Comparison of ENCODE assay signal across 16 cellular contexts in genomic region chr5:172940242-172941066, GRCh38. TPM values are rescaled to one million over a fixed set of nuclear protein-coding genes. Genes with fewer than 3 reads are reported as not detected.
DNase-seq lines count a peak whose midpoint lies in the region; ATAC-seq and TF ChIP-seq lines count a peak whose summit lies in the region.
"Had no signal": no experiment of that assay in that cellular context is flagged by ENCODE, and none has a peak within 500 bp of the region (broad histone marks: within the 10 kb centered on the region; RNA-seq: fewer than 3 reads in every experiment).

No MANE protein-coding gene starts in this region.

- no peak overlapping the region for H3K4ac ChIP-seq in neuronal stem cell (ENCODE audit: low read length)

- intact Hi-C loops in heart right ventricle (cut with DNase I) = loop anchor here in 3 of 10 donors (10.0 kb wide), 1 partner anchor 476 kb away; no protein-coding TSS in a partner anchor
- intact Hi-C loops in CD8-positive, alpha-beta T cell (cut with DNase I, micrococcal nuclease) = no loop called here

- no peaks in the 10 kb centered on the region for H3K4me1 Mint-ChIP-seq in CD8-positive, alpha-beta T cell (ENCODE audit: low read depth)

- 59 to 73% methylated on average over 15 of the region's 15 CpGs for WGBS in heart right ventricle, 2 donors
- WGBS in neuronal stem cell (ENCODE audit: extremely low coverage in 2 of 2, insufficient read length in 2 of 2, insufficient replicate concordance in 1 of 2), 2 donors = no CpG with 5 or more reads among the region's 15 CpGs

- peaks cover 3% of the 10 kb centered on the region for H3K79me1 ChIP-seq in neuronal stem cell (ENCODE audit: low read depth, low read length)

- H3K4me3 Mint-ChIP-seq in CD8-positive, alpha-beta T cell = no peak overlapping the region

- H3K27ac ChIP-seq in heart right ventricle (peak overlapping the region in 1 of 10 donors; percentile 22), neuronal stem cell (replicated peaks; ENCODE audit: low read length) (no peak overlapping the region)
- H3K27ac ChIP-seq in CD8-positive, alpha-beta T cell (ENCODE audit: low read depth, low read length) = no peak overlapping the region
- H3K27ac ChIP-seq: sigmoid colon, suprapubic skin had no signal

- no peak overlapping the region for H3K14ac ChIP-seq in neuronal stem cell (ENCODE audit: low read length)

- H3K27me3 Mint-ChIP-seq in CD8-positive, alpha-beta T cell (ENCODE audit: low read depth) = no peaks in the 10 kb centered on the region

- peak in 7 of 8 donors; percentile 10 to 67 (median 21) for ATAC-seq in heart right ventricle
- no peak for ATAC-seq in HG02642 (IDR thresholded peaks at IDR 0.05; ENCODE audit: poor library complexity, unreplicated experiment)
- ATAC-seq in CD8-positive, alpha-beta T cell = no peak
- ATAC-seq in HG02981 (IDR thresholded peaks at IDR 0.05; ENCODE audit: unreplicated experiment) = no peak

- H3K4me2 ChIP-seq in neuronal stem cell (ENCODE audit: insufficient read depth, low read length, poor library complexity, severe bottlenecking) = no peak overlapping the region

- DNase-seq in DMS79 (lab: John Stamatoyannopoulos, UW) = peak; percentile 50
- DNase-seq in NCI-H524 treated with DMSO at 0.1 percent for 48 hours (lab: John Stamatoyannopoulos, UW) = peak; percentile 91
- DNase-seq in heart right ventricle = no peak
- no peak for DNase-seq in neuronal stem cell (ENCODE audit: low spot score)
- no peak for DNase-seq in CD8-positive, alpha-beta T cell
- DNase-seq in stimulated activated CD4-positive, alpha-beta T cell treated with anti-CD3 and anti-CD28 coated beads, Interleukin-4, amount 100 ng/mL, for 4 hours = no peak
- DNase-seq: activated CD4-positive, CD25-positive, alpha-beta regulatory T cell treated with anti-CD3 and anti-CD28 coated beads, Interleukin-2, amount 50 U/mL, for 72 hours; activated gamma-delta T cell; Calu3; midbrain; NK-92 treated with Interleukin-12 subunit alpha and Interleukin-12 subunit beta, amount 100 ng/mL, for 24 hours; occipital lobe; sigmoid colon had no signal

- no peak overlapping the region for H2AFZ ChIP-seq in neuronal stem cell (ENCODE audit: low read length)

- no peaks in the 10 kb centered on the region for H3K9me3 ChIP-seq in heart right ventricle
- no peaks in the 10 kb centered on the region for H3K9me3 ChIP-seq in neuronal stem cell (replicated peaks in 1 of 2; ENCODE audit: control insufficient read depth in 2 of 2, insufficient read depth in 1 of 2, low read depth in 1 of 2, low read length in 2 of 2)
- no peaks in the 10 kb centered on the region for H3K9me3 ChIP-seq in CD8-positive, alpha-beta T cell (ENCODE audit: low read length)
- H3K9me3 ChIP-seq: sigmoid colon, suprapubic skin had no signal

- peak overlapping the region; percentile 35 for H2BK5ac ChIP-seq in neuronal stem cell (ENCODE audit: low read length)

- H2BK12ac ChIP-seq in neuronal stem cell (ENCODE audit: low read length) = no peak overlapping the region

- H3K4me3 ChIP-seq in heart right ventricle (no peak overlapping the region), neuronal stem cell (ENCODE audit: low read length in 2 of 2) (no peak overlapping the region)
- H3K4me3 ChIP-seq in CD8-positive, alpha-beta T cell (ENCODE audit: low read depth, low read length) = no peak overlapping the region
- H3K4me3 ChIP-seq: sigmoid colon, suprapubic skin had no signal

- no peak overlapping the region for H3K27ac Mint-ChIP-seq in CD8-positive, alpha-beta T cell

- H3K36me3 ChIP-seq in heart right ventricle = peaks cover 0 to 88% (median 0%) of the 10 kb centered on the region in 9 donors
- H3K36me3 ChIP-seq in neuronal stem cell (replicated peaks in 1 of 2; ENCODE audit: control insufficient read depth in 2 of 2, insufficient read depth in 2 of 2, low read length in 2 of 2) = peaks cover 21 to 86% of the 10 kb centered on the region in 2 donors
- H3K36me3 ChIP-seq in CD8-positive, alpha-beta T cell (ENCODE audit: insufficient read depth, low read length) = peaks cover 17% of the 10 kb centered on the region

- no peak for TF ChIP-seq CTCF in heart right ventricle (IDR thresholded peaks at IDR 0.05)
- no peak for TF ChIP-seq CTCF in CD8-positive, alpha-beta T cell (IDR thresholded peaks at IDR 0.05)

- no peak overlapping the region for H3K9ac ChIP-seq in neuronal stem cell (ENCODE audit: low read depth, low read length, poor library complexity)

- H3K18ac ChIP-seq in neuronal stem cell (ENCODE audit: low read length) = no peak overlapping the region

- H3K36me3 Mint-ChIP-seq in CD8-positive, alpha-beta T cell = peaks cover 74% of the 10 kb centered on the region

- H4K91ac ChIP-seq in neuronal stem cell (ENCODE audit: low read depth, low read length, poor library complexity) = no peak overlapping the region

- POLR2A ChIA-PET in CD8-positive, alpha-beta T cell (lab: Charles Lee) = no interaction called here

- no peaks in the 10 kb centered on the region for H3K9me3 Mint-ChIP-seq in CD8-positive, alpha-beta T cell

- H3K4me1 ChIP-seq in heart right ventricle (peaks cover 0 to 19% (median 6%) of the 10 kb centered on the region in 9 donors), neuronal stem cell (ENCODE audit: control insufficient read depth in 2 of 2, insufficient read depth in 1 of 2, low read depth in 1 of 2, low read length in 2 of 2) (peaks cover 8% of the 10 kb centered on the region in 2 donors)
- no peaks in the 10 kb centered on the region for H3K4me1 ChIP-seq in CD8-positive, alpha-beta T cell (ENCODE audit: insufficient read depth, low read length)
- H3K4me1 ChIP-seq: sigmoid colon, suprapubic skin had no signal

- H2AK5ac ChIP-seq in neuronal stem cell (ENCODE audit: low read depth, low read length) = no peak overlapping the region

- no peak overlapping the region for H2BK120ac ChIP-seq in neuronal stem cell (ENCODE audit: low read depth, low read length)

- H3K27me3 ChIP-seq in heart right ventricle = no peaks in the 10 kb centered on the region
- H3K27me3 ChIP-seq in neuronal stem cell (ENCODE audit: control insufficient read depth in 3 of 3, insufficient read depth in 3 of 3, low read depth in 1 of 3, low read length in 3 of 3) = no peaks in the 10 kb centered on the region
- no peaks in the 10 kb centered on the region for H3K27me3 ChIP-seq in CD8-positive, alpha-beta T cell (ENCODE audit: insufficient read depth, low read length)
- H3K27me3 ChIP-seq: sigmoid colon, suprapubic skin had no signal

- H4K8ac ChIP-seq in neuronal stem cell (ENCODE audit: low read depth, low read length) = no peak overlapping the region

- H2BK15ac ChIP-seq in neuronal stem cell (ENCODE audit: low read length) = no peak overlapping the region

- CTCF ChIA-PET in CD8-positive, alpha-beta T cell (lab: Charles Lee) = interaction anchor here (1.0 to 18.5 kb wide), 4 partner anchors 8 to 231 kb away, joined by 3 to 436 read pairs (median 12); no protein-coding TSS in a partner anchor

- H3K23ac ChIP-seq in neuronal stem cell (ENCODE audit: low read depth, low read length, poor library complexity) = peak overlapping the region; percentile 43

RNA-seq across cellular contexts. Expression of gene RPL26L1, which starts 18.8 kb away (rescaled TPM):
- 10 to 100 TPM; 23.2 to 33.7 (median 28.9) TPM for total RNA-seq in heart right ventricle
- 10 to 100 TPM; 29.0 to 84.9 TPM for polyA plus RNA-seq in heart right ventricle
- 88.1 TPM for polyA plus RNA-seq in neuronal stem cell (2013, experiment 1 of 2)
- 87.5 TPM for polyA plus RNA-seq in neuronal stem cell (2013, experiment 2 of 2)
- total RNA-seq in CD8-positive, alpha-beta T cell = 10 to 100 TPM; 12.0 to 12.7 TPM

RNA-seq across cellular contexts. Expression of gene ATP6V0E1, which starts 43.1 kb away (rescaled TPM):
- total RNA-seq in heart right ventricle = 100 to 1,000 TPM; 164 to 218 (median 194) TPM
- 100 to 1,000 TPM; 134 to 271 TPM for polyA plus RNA-seq in heart right ventricle
- 82.7 TPM for polyA plus RNA-seq in neuronal stem cell (2013, experiment 1 of 2)
- 83.3 TPM for polyA plus RNA-seq in neuronal stem cell (2013, experiment 2 of 2)
- 10 to 100 TPM; 34.4 to 38.8 TPM for total RNA-seq in CD8-positive, alpha-beta T cell

Comparison
In these comparisons a context has a peak if more than half of its experiments do, and no peak if none do; other contexts are left out.
1. DNase-seq: peak in DMS79 (single experiment) and NCI-H524 treated with DMSO at 0.1 percent for 48 hours (single experiment); none in heart right ventricle (0 of 2), neuronal stem cell (single experiment), CD8-positive, alpha-beta T cell (0 of 7) and stimulated activated CD4-positive, alpha-beta T cell treated with anti-CD3 and anti-CD28 coated beads, Interleukin-4, amount 100 ng/mL, for 4 hours (0 of 2).
2. ATAC-seq: peak in heart right ventricle (7 of 8); none in HG02642 (single experiment), CD8-positive, alpha-beta T cell (single experiment) and HG02981 (single experiment).
3. RNA of gene ATP6V0E1, which starts 43.1 kb away (total RNA-seq): 164 to 218 TPM in heart right ventricle; 34.4 to 38.8 TPM in CD8-positive, alpha-beta T cell; every median in the first group is over 4 times any median in the second.